ENCODE assay signal across 6 cellular contexts in genomic region chr7:52455571-52455970, GRCh38.
"Had no signal": no experiment of that assay in that cellular context is flagged by ENCODE, and none has a peak within 500 bp of the region (broad histone marks: within the 10 kb centered on the region; RNA-seq: fewer than 3 reads in every experiment).

No MANE protein-coding gene starts in this region.

- H3K27ac ChIP-seq: HL-60 had no signal

- FAIRE-seq: HepG2, HTR-8/SVneo, K562 had no signal

- H3K4me3 ChIP-seq: K562 had no signal

- ATAC-seq: HepG2, K562 had no signal

- DNase-seq: IMR-90, KBM-7 had no signal
